24 cellular contexts compared by ENCODE assay signal in the genomic region with DNA sequence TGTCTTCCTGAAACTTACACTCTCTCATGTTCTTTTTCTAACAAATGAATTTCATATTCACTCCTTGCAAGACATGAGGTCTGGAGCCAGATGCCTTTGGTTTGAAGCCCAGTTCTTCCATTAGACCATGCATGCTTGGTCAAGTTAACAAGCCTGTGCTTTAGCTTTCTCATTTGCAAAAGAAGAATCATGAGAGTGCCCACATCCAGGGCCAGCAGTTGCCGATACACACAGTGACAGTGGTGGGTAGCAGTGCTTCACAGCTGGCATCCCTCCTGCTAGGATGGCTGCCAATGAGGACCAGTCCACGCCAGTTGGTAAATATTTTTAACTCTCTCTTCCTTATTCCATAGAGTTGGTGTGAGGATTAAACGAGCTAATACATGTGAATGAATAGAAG.
DNase-seq lines count a peak whose midpoint lies in the region; ATAC-seq, FAIRE-seq and TF ChIP-seq lines count a peak whose summit lies in the region.
"Had no signal": no experiment of that assay in that cellular context is flagged by ENCODE, and none has a peak within 500 bp of the region (broad histone marks: within the 10 kb centered on the region; RNA-seq: fewer than 3 reads in every experiment).

No MANE protein-coding gene starts in this region.

- in situ Hi-C loops in HepG2 (cut with HindIII; ENCODE audit: extremely low pct_ligation_motif_present, low pct_unique_long_range_greater_than_20kb), result no loop called here

- POLR2A ChIA-PET in HepG2 (lab: Yijun Ruan, JAX), result interaction anchor here (1.7 kb wide), 1 partner anchor 163 kb away, joined by 5 read pairs; a partner anchor contains a TSS

- H3K27ac ChIP-seq in right lobe of liver (no peak overlapping the region), HepG2 (ENCODE audit: extremely low read length, insufficient read depth, low read length) (no peak overlapping the region), uterus (no peak overlapping the region)
- H3K27ac ChIP-seq: BLaER1 treated with 17β-estradiol and CSF1 and Interleukin-3, amounts not matched to agents 10 nM and 100 nM; GM23248; stomach; transverse colon had no signal

- no peak for FAIRE-seq in HepG2 (lab: Jason Lieb, UNC)
- FAIRE-seq: islet of Langerhans had no signal

- no peak for TF ChIP-seq RAD21 in HepG2 (CRISPR knock-in tag; IDR thresholded peaks at IDR 0.05)

- no peaks in the 10 kb centered on the region for H3K27me3 ChIP-seq in right lobe of liver
- H3K27me3 ChIP-seq in HepG2 (ENCODE audit: control insufficient read depth in 1 of 2, insufficient read depth in 2 of 2, low read length in 2 of 2), result no peaks in the 10 kb centered on the region
- no peaks in the 10 kb centered on the region for H3K27me3 ChIP-seq in uterus
- H3K27me3 ChIP-seq: BLaER1 treated with 17β-estradiol and CSF1 and Interleukin-3, amounts not matched to agents 10 nM and 100 nM; stomach; transverse colon had no signal

- H3K4me2 ChIP-seq in HepG2 (ENCODE audit: low read depth, low read length), result no peak overlapping the region
- H3K4me2 ChIP-seq: BLaER1 treated with 17β-estradiol and CSF1 and Interleukin-3, amounts not matched to agents 10 nM and 100 nM had no signal

- TF ChIP-seq CTCF in right lobe of liver (IDR thresholded peaks at IDR 0.05) (no peak), HepG2 (CRISPR knock-in tag; IDR thresholded peaks at IDR 0.05) (no peak), uterus (IDR thresholded peaks at IDR 0.05) (no peak)

- H3K9me3 ChIP-seq in right lobe of liver, result no peaks in the 10 kb centered on the region
- no peaks in the 10 kb centered on the region for H3K9me3 ChIP-seq in HepG2 (ENCODE audit: low read length)
- H3K9me3 ChIP-seq in uterus, result no peaks in the 10 kb centered on the region
- H3K9me3 ChIP-seq: stomach, transverse colon had no signal

- BruUV-seq in HepG2 (replicated peaks; lab: Mats Ljungman, UMichigan), result no TSS peak

- H3K79me2 ChIP-seq in HepG2 (ENCODE audit: insufficient read depth, low read length), result no peaks in the 10 kb centered on the region

- intact Hi-C loops in right lobe of liver (cut with DNase I) (no loop called here), HepG2 (cut with micrococcal nuclease; ENCODE audit: unreplicated experiment) (no loop called here), left ventricle myocardium superior (cut with micrococcal nuclease) (no loop called here), uterus (cut with DNase I; ENCODE audit: low total_unique reads) (no loop called here)

- TF ChIP-seq POLR2A in right lobe of liver (IDR thresholded peaks at IDR 0.05) (no peak), HepG2 (IDR thresholded peaks at IDR 0.05; ENCODE audit: insufficient read depth in 1 of 2, low read depth in 2 of 2, low read length in 2 of 2) (no peak), uterus (IDR thresholded peaks at IDR 0.05) (no peak)

- H3K9ac ChIP-seq in HepG2 (ENCODE audit: insufficient read depth, low read depth, low read length), result no peak overlapping the region
- H3K9ac ChIP-seq: BLaER1 treated with 17β-estradiol and CSF1 and Interleukin-3, amounts not matched to agents 10 nM and 100 nM; GM23248 had no signal

- ATAC-seq in right lobe of liver, result peak; percentile 38 to 79 (median 53)
- ATAC-seq in HepG2, result no peak
- peak; percentile 89 for ATAC-seq in left ventricle myocardium superior

- peak in 1 of 3 donors; percentile 25 for DNase-seq in right lobe of liver
- DNase-seq in HepG2 (ENCODE audit: low spot score), result no peak
- peak; percentile 15 for DNase-seq in cerebellar cortex (ENCODE audit: low spot score)
- DNase-seq in left ventricle myocardium superior, result peak; percentile 59
- no peak for DNase-seq in NCI-H345 (lab: John Stamatoyannopoulos, UW)
- DNase-seq in uterus, result no peak
- no peak for DNase-seq in NCI-H748 (lab: John Stamatoyannopoulos, UW; ENCODE audit: unreplicated experiment)
- DNase-seq in stimulated activated CD8-positive, alpha-beta memory T cell treated with anti-CD3 and anti-CD28 coated beads, Interleukin-4, amount 100 ng/mL, for 48 hours, result no peak
- DNase-seq: ACHN; activated CD4-positive, alpha-beta memory T cell treated with anti-CD3 and anti-CD28 coated beads, Interleukin-2, amount 10 ng/mL, durations not matched to agents 7 days and 5 days; activated CD4-positive, CD25-positive, alpha-beta regulatory T cell; activated effector memory CD4-positive, alpha-beta T cell treated with Interleukin-2 at 50 U/mL for 16 hours; dermis blood vessel endothelial cell; GM23248; HFFc6; KG1; NCI-H524 treated with DMSO at 0.1 percent for 48 hours; retina; stomach; T-helper 9 cell; transverse colon had no signal

- no peak overlapping the region for H3K4me3 ChIP-seq in right lobe of liver
- no peak overlapping the region for H3K4me3 ChIP-seq in HepG2 (replicated peaks in 1 of 3; ENCODE audit: insufficient read depth in 1 of 3, low read depth in 2 of 3, low read length in 3 of 3)
- H3K4me3 ChIP-seq in uterus, result no peak overlapping the region
- H3K4me3 ChIP-seq: BLaER1 treated with 17β-estradiol and CSF1 and Interleukin-3, amounts not matched to agents 10 nM and 100 nM; GM23248; lung; stomach; transverse colon had no signal

- no peak overlapping the region for H2AFZ ChIP-seq in HepG2 (ENCODE audit: low read length)
- H2AFZ ChIP-seq: GM23248 had no signal

- TF ChIP-seq EP300 in HepG2 (IDR thresholded peaks at IDR 0.05; ENCODE audit: low read depth in 2 of 2, low read length in 2 of 2) (no peak), HepG2 (CRISPR knock-in tag; IDR thresholded peaks at IDR 0.05; ENCODE audit: borderline replicate concordance) (no peak)

- H3K4me1 ChIP-seq in right lobe of liver (peaks cover 0 to 9% (median 4%) of the 10 kb centered on the region in 4 donors), HepG2 (ENCODE audit: insufficient read depth, low read length) (peaks cover 24% of the 10 kb centered on the region), uterus (no peaks in the 10 kb centered on the region)
- H3K4me1 ChIP-seq: BLaER1 treated with 17β-estradiol and CSF1 and Interleukin-3, amounts not matched to agents 10 nM and 100 nM; transverse colon had no signal

- CTCF ChIA-PET in HepG2 (lab: Yijun Ruan, JAX; ENCODE audit: low intra/inter-chr PET ratio, low total read pairs), result no interaction called here

- no peaks in the 10 kb centered on the region for H3K36me3 ChIP-seq in right lobe of liver
- H3K36me3 ChIP-seq in HepG2 (replicated peaks in 1 of 2; ENCODE audit: control insufficient read depth in 1 of 2, insufficient read depth in 2 of 2, low read length in 2 of 2), result no peaks in the 10 kb centered on the region
- no peaks in the 10 kb centered on the region for H3K36me3 ChIP-seq in uterus
- H3K36me3 ChIP-seq: BLaER1 treated with 17β-estradiol and CSF1 and Interleukin-3, amounts not matched to agents 10 nM and 100 nM; stomach; transverse colon had no signal

- WGBS in right lobe of liver (ENCODE audit: insufficient coverage, low coverage, low lambda C conversion rate, missing lambda C conversion rate), result 43% methylated on average over 1 of the region's 3 CpGs
- WGBS in HepG2 (ENCODE audit: low lambda C conversion rate), result 88% methylated on average over 3 of the region's 3 CpGs

- H4K20me1 ChIP-seq in HepG2 (ENCODE audit: insufficient read depth, low read length), result no peaks in the 10 kb centered on the region
- H4K20me1 ChIP-seq: BLaER1 treated with 17β-estradiol and CSF1 and Interleukin-3, amounts not matched to agents 10 nM and 100 nM had no signal

TF ChIP-seq in HepG2, 621 proteins besides CTCF, POLR2A, EP300 and RAD21:
- TF ChIP-seq, protein P1, sequence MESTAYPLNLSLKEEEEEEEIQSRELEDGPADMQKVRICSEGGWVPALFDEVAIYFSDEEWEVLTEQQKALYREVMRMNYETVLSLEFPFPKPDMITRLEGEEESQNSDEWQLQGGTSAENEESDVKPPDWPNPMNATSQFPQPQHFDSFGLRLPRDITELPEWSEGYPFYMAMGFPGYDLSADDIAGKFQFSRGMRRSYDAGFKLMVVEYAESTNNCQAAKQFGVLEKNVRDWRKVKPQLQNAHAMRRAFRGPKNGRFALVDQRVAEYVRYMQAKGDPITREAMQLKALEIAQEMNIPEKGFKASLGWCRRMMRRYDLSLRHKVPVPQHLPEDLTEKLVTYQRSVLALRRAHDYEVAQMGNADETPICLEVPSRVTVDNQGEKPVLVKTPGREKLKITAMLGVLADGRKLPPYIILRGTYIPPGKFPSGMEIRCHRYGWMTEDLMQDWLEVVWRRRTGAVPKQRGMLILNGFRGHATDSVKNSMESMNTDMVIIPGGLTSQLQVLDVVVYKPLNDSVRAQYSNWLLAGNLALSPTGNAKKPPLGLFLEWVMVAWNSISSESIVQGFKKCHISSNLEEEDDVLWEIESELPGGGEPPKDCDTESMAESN (CRISPR knock-in tag; conservative IDR thresholded peaks at IDR 0.05), result no peak
- no peak for TF ChIP-seq SP5 (CRISPR knock-in tag; IDR thresholded peaks at IDR 0.05; ENCODE audit: borderline replicate concordance, low read depth)
- TF ChIP-seq DR1 (CRISPR knock-in tag; IDR thresholded peaks at IDR 0.05), result no peak
- TF ChIP-seq RXRA (CRISPR knock-in tag; IDR thresholded peaks at IDR 0.05), result no peak
- TF ChIP-seq ZNF274 (CRISPR knock-in tag; IDR thresholded peaks at IDR 0.05), result no peak

Comparison
In these comparisons a context has a peak if more than half of its experiments do, and no peak if none do; other contexts are left out.
1. DNase-seq: peak in cerebellar cortex (single experiment) and left ventricle myocardium superior (single experiment); none in HepG2 (single experiment), NCI-H345 (single experiment), uterus (0 of 2), NCI-H748 (single experiment) and stimulated activated CD8-positive, alpha-beta memory T cell treated with anti-CD3 and anti-CD28 coated beads, Interleukin-4, amount 100 ng/mL, for 48 hours (single experiment).